11 cellular contexts compared by ENCODE assay signal in the genomic region with DNA sequence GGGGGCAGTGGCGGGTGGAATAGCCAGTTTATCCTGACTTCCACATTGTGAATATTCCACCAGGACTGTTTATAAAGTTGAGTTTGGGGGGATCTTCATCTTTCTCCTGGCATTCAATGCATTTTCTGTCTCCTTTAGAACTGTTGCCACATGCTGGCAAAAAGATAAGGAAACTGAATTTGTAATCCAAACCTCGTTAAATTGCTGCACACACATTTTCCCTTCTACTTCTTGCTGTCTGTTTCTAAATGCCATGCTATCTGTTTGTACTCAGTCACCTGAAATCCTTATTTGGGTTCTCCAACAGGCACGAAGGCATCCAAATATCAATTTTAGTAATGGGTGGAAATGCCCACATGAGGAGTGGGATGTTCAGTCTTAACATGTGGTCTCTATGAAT.
DNase-seq lines count a peak whose midpoint lies in the region; ATAC-seq and TF ChIP-seq lines count a peak whose summit lies in the region.
"Had no signal": no experiment of that assay in that cellular context is flagged by ENCODE, and none has a peak within 500 bp of the region (broad histone marks: within the 10 kb centered on the region; RNA-seq: fewer than 3 reads in every experiment).

No MANE protein-coding gene starts in this region.

- no peak overlapping the region for H3K4me3 ChIP-seq in lung

- ATAC-seq in HG02610 (IDR thresholded peaks at IDR 0.05; ENCODE audit: unreplicated experiment) (peak; percentile 11), lung (ENCODE audit: insufficient read depth, low FRiP score) (no peak), GM18870 (IDR thresholded peaks at IDR 0.05; ENCODE audit: unreplicated experiment) (no peak)
- ATAC-seq in stimulated activated naive B cell treated with anti-CD40 and anti-IgM and Interleukin-4, amounts not matched to agents 10 μg/mL and 1 μg/mL and 100 μg/mL, for 72 hours (replicated peaks), result peak; percentile 4 to 11

- H3K4me1 Mint-ChIP-seq in stimulated activated naive B cell treated with anti-CD40 and anti-IgM and Interleukin-4, amounts not matched to agents 10 μg/mL and 1 μg/mL and 100 μg/mL, for 72 hours, result peaks cover 39 to 64% of the 10 kb centered on the region in 2 donors
- H3K4me1 Mint-ChIP-seq in activated naive CD4-positive, alpha-beta T cell treated with anti-CD3 and anti-CD28 coated beads, Interleukin-2, amount 10 ng/mL, durations not matched to agents 7 days and 5 days, result no peaks in the 10 kb centered on the region

- peak overlapping the region; percentile 69 to 71 for H3K4me3 Mint-ChIP-seq in stimulated activated naive B cell treated with anti-CD40 and anti-IgM and Interleukin-4, amounts not matched to agents 10 μg/mL and 1 μg/mL and 100 μg/mL, for 72 hours
- no peak overlapping the region for H3K4me3 Mint-ChIP-seq in activated naive CD4-positive, alpha-beta T cell treated with anti-CD3 and anti-CD28 coated beads, Interleukin-2, amount 10 ng/mL, durations not matched to agents 7 days and 5 days
- H3K4me3 Mint-ChIP-seq: activated naive CD8-positive, alpha-beta T cell treated with anti-CD3 and anti-CD28 coated beads, Interleukin-2, amount 10 ng/mL, durations not matched to agents 7 days and 5 days had no signal

- CTCF ChIA-PET in activated naive CD4-positive, alpha-beta T cell treated with anti-CD3 and anti-CD28 coated beads, Interleukin-2, amount 10 ng/mL, durations not matched to agents 7 days and 5 days (lab: Charles Lee), result no interaction called here

- H3K27me3 Mint-ChIP-seq in stimulated activated naive B cell treated with anti-CD40 and anti-IgM and Interleukin-4, amounts not matched to agents 10 μg/mL and 1 μg/mL and 100 μg/mL, for 72 hours, result no peaks in the 10 kb centered on the region
- no peaks in the 10 kb centered on the region for H3K27me3 Mint-ChIP-seq in activated naive CD4-positive, alpha-beta T cell treated with anti-CD3 and anti-CD28 coated beads, Interleukin-2, amount 10 ng/mL, durations not matched to agents 7 days and 5 days

- DNase-seq in lung (ENCODE audit: low spot score), result no peak
- DNase-seq in stimulated activated naive B cell treated with anti-CD40 and anti-IgM and Interleukin-4, amounts not matched to agents 10 μg/mL and 1 μg/mL and 100 μg/mL, for 72 hours, result no peak
- DNase-seq in activated CD8-positive, alpha-beta memory T cell treated with anti-CD3 and anti-CD28 coated beads, Interleukin-2, amount 50 U/mL, for 4 hours, result no peak
- no peak for DNase-seq in activated naive CD4-positive, alpha-beta T cell treated with anti-CD3 and anti-CD28 coated beads, Interleukin-2, amount 10 ng/mL, durations not matched to agents 7 days and 5 days
- no peak for DNase-seq in GOT3 (lab: John Stamatoyannopoulos, UW)
- DNase-seq: activated naive CD8-positive, alpha-beta T cell treated with anti-CD3 and anti-CD28 coated beads, Interleukin-2, amount 10 ng/mL, durations not matched to agents 7 days and 5 days; Caco-2 had no signal

- peaks cover 0 to 2% of the 10 kb centered on the region in 2 donors for H3K9me3 Mint-ChIP-seq in stimulated activated naive B cell treated with anti-CD40 and anti-IgM and Interleukin-4, amounts not matched to agents 10 μg/mL and 1 μg/mL and 100 μg/mL, for 72 hours
- no peaks in the 10 kb centered on the region for H3K9me3 Mint-ChIP-seq in activated naive CD4-positive, alpha-beta T cell treated with anti-CD3 and anti-CD28 coated beads, Interleukin-2, amount 10 ng/mL, durations not matched to agents 7 days and 5 days
- H3K9me3 Mint-ChIP-seq: activated naive CD8-positive, alpha-beta T cell treated with anti-CD3 and anti-CD28 coated beads, Interleukin-2, amount 10 ng/mL, durations not matched to agents 7 days and 5 days had no signal

- no peak for TF ChIP-seq CTCF in lung (IDR thresholded peaks at IDR 0.05; ENCODE audit: control extremely low read depth, extremely low read depth)

- H3K27ac Mint-ChIP-seq in stimulated activated naive B cell treated with anti-CD40 and anti-IgM and Interleukin-4, amounts not matched to agents 10 μg/mL and 1 μg/mL and 100 μg/mL, for 72 hours, result peak overlapping the region; percentile 88
- no peak overlapping the region for H3K27ac Mint-ChIP-seq in activated naive CD4-positive, alpha-beta T cell treated with anti-CD3 and anti-CD28 coated beads, Interleukin-2, amount 10 ng/mL, durations not matched to agents 7 days and 5 days
- H3K27ac Mint-ChIP-seq: activated naive CD8-positive, alpha-beta T cell treated with anti-CD3 and anti-CD28 coated beads, Interleukin-2, amount 10 ng/mL, durations not matched to agents 7 days and 5 days; IgD-negative memory B cell had no signal

- no peaks in the 10 kb centered on the region for H3K36me3 ChIP-seq in lung (ENCODE audit: control insufficient read depth in 2 of 2, insufficient read depth in 2 of 2, low read length in 2 of 2)

- peaks cover 0 to 3% of the 10 kb centered on the region in 2 donors for H3K36me3 Mint-ChIP-seq in stimulated activated naive B cell treated with anti-CD40 and anti-IgM and Interleukin-4, amounts not matched to agents 10 μg/mL and 1 μg/mL and 100 μg/mL, for 72 hours
- H3K36me3 Mint-ChIP-seq in activated naive CD4-positive, alpha-beta T cell treated with anti-CD3 and anti-CD28 coated beads, Interleukin-2, amount 10 ng/mL, durations not matched to agents 7 days and 5 days, result no peaks in the 10 kb centered on the region
- H3K36me3 Mint-ChIP-seq: activated naive CD8-positive, alpha-beta T cell treated with anti-CD3 and anti-CD28 coated beads, Interleukin-2, amount 10 ng/mL, durations not matched to agents 7 days and 5 days; IgD-negative memory B cell had no signal

- H3K4me1 ChIP-seq in lung (ENCODE audit: control insufficient read depth in 2 of 2, insufficient read depth in 2 of 2, low read length in 2 of 2), result peaks cover 0 to 9% of the 10 kb centered on the region in 2 donors
- H3K4me1 ChIP-seq: Caco-2 had no signal

- H3K9me3 ChIP-seq in lung (ENCODE audit: control insufficient read depth in 2 of 2, insufficient read depth in 1 of 2, low read length in 1 of 2), result no peaks in the 10 kb centered on the region
- H3K9me3 ChIP-seq: Caco-2 had no signal

- H3K27me3 ChIP-seq in lung (ENCODE audit: control insufficient read depth, insufficient read depth), result no peaks in the 10 kb centered on the region

- WGBS in lung, 2 donors, result 44 to 56% methylated on average over 3 of the region's 3 CpGs

- H3K27ac ChIP-seq in angular gyrus (ENCODE audit: low read depth, low read length) (peak overlapping the region; percentile 47), lung (ENCODE audit: low read depth in 1 of 2, low read length in 1 of 2) (peak overlapping the region; percentile 64 to 83)

Comparison
In these comparisons a context has a peak if more than half of its experiments do, and no peak if none do; other contexts are left out.
1. ATAC-seq: peak in HG02610 (single experiment) and stimulated activated naive B cell treated with anti-CD40 and anti-IgM and Interleukin-4, amounts not matched to agents 10 μg/mL and 1 μg/mL and 100 μg/mL, for 72 hours (2 of 2); none in lung (single experiment) and GM18870 (single experiment).